ENCODE assay signal across 25 cellular contexts in the genomic region with DNA sequence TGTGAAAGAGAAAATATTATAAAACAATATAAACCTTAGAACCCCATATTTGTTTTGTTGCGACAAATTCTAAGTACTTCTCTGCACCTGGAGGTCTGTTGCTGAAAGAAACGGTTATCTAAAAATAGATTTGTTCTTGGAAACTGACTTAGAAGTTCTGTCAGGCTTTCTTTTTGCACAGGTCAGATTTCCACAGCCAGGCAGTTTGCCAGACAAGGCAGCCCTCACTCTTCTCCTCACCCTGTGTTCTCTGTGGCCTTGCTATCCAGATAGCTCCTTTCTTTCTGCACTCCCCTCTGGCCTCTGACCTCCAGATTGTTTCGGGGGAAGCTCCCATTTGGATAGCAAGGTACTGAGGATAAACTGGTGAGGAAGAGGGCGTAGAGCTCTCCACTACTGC.
DNase-seq lines count a peak whose midpoint lies in the region; ATAC-seq and TF ChIP-seq lines count a peak whose summit lies in the region.
"Had no signal": no experiment of that assay in that cellular context is flagged by ENCODE, and none has a peak within 500 bp of the region (broad histone marks: within the 10 kb centered on the region; RNA-seq: fewer than 3 reads in every experiment).

No MANE protein-coding gene starts in this region.

- H3K9me3 ChIP-seq in BLaER1 (no peaks in the 10 kb centered on the region), body of pancreas (peaks cover 0 to 3% (median 0%) of the 10 kb centered on the region in 3 donors), SJCRH30 (replicated peaks) (no peaks in the 10 kb centered on the region)

- WGBS in body of pancreas, 2 donors: 25 to 35% methylated on average over 4 of the region's 4 CpGs

- H3F3A ChIP-seq in GM23338 (replicated peaks; ENCODE audit: low read depth): no peaks in the 10 kb centered on the region

- intact Hi-C loops in body of pancreas (cut with DNase I): no loop called here

- H3K4me2 ChIP-seq in BLaER1 (peak overlapping the region; percentile 36), GM23338 (no peak overlapping the region)
- H3K4me2 ChIP-seq: PC-9 had no signal

- no peaks in the 10 kb centered on the region for H3K36me3 Mint-ChIP-seq in GM23338 (ENCODE audit: low read depth)
- peaks cover 1% of the 10 kb centered on the region for H3K36me3 Mint-ChIP-seq in progenitor cell of endocrine pancreas (ENCODE audit: insufficient read depth)
- H3K36me3 Mint-ChIP-seq: CD8-positive, alpha-beta memory T cell; T-cell had no signal

- H3K27ac ChIP-seq in BLaER1 (no peak overlapping the region), GM23338 (ENCODE audit: low read depth) (no peak overlapping the region), body of pancreas (peak overlapping the region in 1 of 4 donors; percentile 8), SJCRH30 (no peak overlapping the region)
- H3K27ac ChIP-seq: C4-2B, HL-60, PC-9 had no signal

- H3K36me3 ChIP-seq in BLaER1 (no peaks in the 10 kb centered on the region), GM23338 (ENCODE audit: insufficient read depth) (no peaks in the 10 kb centered on the region), body of pancreas (replicated peaks in 1 of 2; ENCODE audit: insufficient read depth in 1 of 2, low read depth in 2 of 2) (no peaks in the 10 kb centered on the region), SJCRH30 (no peaks in the 10 kb centered on the region)

- no peak for DNase-seq in GM23338 (ENCODE audit: low spot score)
- peak; percentile 36 to 70 (median 46) for DNase-seq in body of pancreas
- DNase-seq in progenitor cell of endocrine pancreas (ENCODE audit: low spot score, unreplicated experiment): no peak
- no peak for DNase-seq in HUDEP-2 (lab: John Stamatoyannopoulos, UW; ENCODE audit: unreplicated experiment in 76 of 76)
- DNase-seq in H4 (ENCODE audit: low spot score): no peak
- DNase-seq in SJCRH30: no peak
- DNase-seq: CD8-positive, alpha-beta memory T cell; DMS 273 treated with DMSO at 0.1 percent for 48 hours; DMS79; GF-D8; H7; NCI-H1092; NCI-H1436; NCI-H187; NCI-H2081 treated with DMSO at 0.1 percent for 48 hours; NCI-H524 treated with DMSO at 0.1 percent for 48 hours; NCI-H774; NK-92 treated with Interleukin-12 subunit alpha and Interleukin-12 subunit beta, amount 100 ng/mL, for 24 hours; PC-9; Right ventricle myocardium superior; T-cell had no signal

- TF ChIP-seq POLR2A in body of pancreas (IDR thresholded peaks at IDR 0.05): no peak

- H3K79me2 ChIP-seq in GM23338 (replicated peaks; ENCODE audit: insufficient read depth): no peaks in the 10 kb centered on the region

- H2AFZ ChIP-seq in GM23338: no peak overlapping the region
- H2AFZ ChIP-seq: PC-9 had no signal

- H3K4me3 Mint-ChIP-seq in GM23338 (no peak overlapping the region), progenitor cell of endocrine pancreas (ENCODE audit: low read depth) (no peak overlapping the region)
- H3K4me3 Mint-ChIP-seq: CD8-positive, alpha-beta memory T cell; T-cell had no signal

- TF ChIP-seq CTCF in GM23338 (conservative IDR thresholded peaks at IDR 0.05; ENCODE audit: low read depth in 2 of 2): no peak
- no peak for TF ChIP-seq CTCF in body of pancreas (IDR thresholded peaks at IDR 0.05)
- TF ChIP-seq CTCF in progenitor cell of endocrine pancreas (IDR thresholded peaks at IDR 0.05; ENCODE audit: unreplicated experiment): no peak

- H3K27me3 Mint-ChIP-seq in GM23338 (ENCODE audit: insufficient read depth, low read depth, poor library complexity): peaks cover 7% of the 10 kb centered on the region
- H3K27me3 Mint-ChIP-seq in progenitor cell of endocrine pancreas: no peaks in the 10 kb centered on the region

- H3K27me3 ChIP-seq in BLaER1 (no peaks in the 10 kb centered on the region), GM23338 (ENCODE audit: insufficient read depth) (0 out of 2 replicates have a peak, but pooled peaks cover 2% of the 10 kb centered on the region), body of pancreas (no peaks in the 10 kb centered on the region), SJCRH30 (0 out of 2 replicates have a peak, but pooled peaks cover 3% of the 10 kb centered on the region)

- no peaks in the 10 kb centered on the region for H3K9me3 Mint-ChIP-seq in GM23338
- H3K9me3 Mint-ChIP-seq in progenitor cell of endocrine pancreas (ENCODE audit: low read depth): no peaks in the 10 kb centered on the region

- H3K4me1 ChIP-seq in BLaER1 (peaks cover 7% of the 10 kb centered on the region), GM23338 (ENCODE audit: insufficient read depth) (no peaks in the 10 kb centered on the region; the same call in 1 of the 2 replicates), body of pancreas (peaks cover 15% of the 10 kb centered on the region), SJCRH30 (no peaks in the 10 kb centered on the region)

- H3K4me1 Mint-ChIP-seq in GM23338 (peaks cover 14% of the 10 kb centered on the region), progenitor cell of endocrine pancreas (ENCODE audit: low read depth) (peaks cover 22% of the 10 kb centered on the region)
- H3K4me1 Mint-ChIP-seq: CD8-positive, alpha-beta memory T cell; T-cell had no signal

- ATAC-seq in GM23338: peak; percentile 30; the same call in 1 of the 3 replicates
- ATAC-seq in body of pancreas: no peak
- no peak for ATAC-seq in activated CD4-positive, CD25-positive, alpha-beta regulatory T cell treated with anti-CD3 and anti-CD28 coated beads, Interleukin-2, amount 50 U/mL, for 24 hours
- ATAC-seq: T-cell had no signal

- H4K20me1 ChIP-seq in BLaER1 (no peaks in the 10 kb centered on the region), GM23338 (replicated peaks; ENCODE audit: insufficient read depth) (no peaks in the 10 kb centered on the region)

- no peaks in the 10 kb centered on the region for H3K9me2 ChIP-seq in GM23338 (ENCODE audit: insufficient read depth)

- H3K27ac Mint-ChIP-seq in GM23338 (no peak overlapping the region), progenitor cell of endocrine pancreas (peak overlapping the region; percentile 67)
- H3K27ac Mint-ChIP-seq: CD8-positive, alpha-beta memory T cell; T-cell had no signal

- H3K4me3 ChIP-seq in BLaER1 (no peak overlapping the region), GM23338 (no peak overlapping the region), body of pancreas (no peak overlapping the region), SJCRH30 (no peak overlapping the region)
- H3K4me3 ChIP-seq: PC-9 had no signal

- no peak overlapping the region for H3K9ac ChIP-seq in BLaER1

TF ChIP-seq in GM23338, 12 proteins besides CTCF, POLR2A, EP300 and RAD21 (continues in another document):
- no peak for TF ChIP-seq ETS1 (IDR thresholded peaks at IDR 0.05)
- TF ChIP-seq POLR2AphosphoS5 (IDR thresholded peaks at IDR 0.05; ENCODE audit: low read depth): no peak
- no peak for TF ChIP-seq STAT1 (IDR thresholded peaks at IDR 0.05; ENCODE audit: unreplicated experiment)
- TF ChIP-seq, protein P1, sequence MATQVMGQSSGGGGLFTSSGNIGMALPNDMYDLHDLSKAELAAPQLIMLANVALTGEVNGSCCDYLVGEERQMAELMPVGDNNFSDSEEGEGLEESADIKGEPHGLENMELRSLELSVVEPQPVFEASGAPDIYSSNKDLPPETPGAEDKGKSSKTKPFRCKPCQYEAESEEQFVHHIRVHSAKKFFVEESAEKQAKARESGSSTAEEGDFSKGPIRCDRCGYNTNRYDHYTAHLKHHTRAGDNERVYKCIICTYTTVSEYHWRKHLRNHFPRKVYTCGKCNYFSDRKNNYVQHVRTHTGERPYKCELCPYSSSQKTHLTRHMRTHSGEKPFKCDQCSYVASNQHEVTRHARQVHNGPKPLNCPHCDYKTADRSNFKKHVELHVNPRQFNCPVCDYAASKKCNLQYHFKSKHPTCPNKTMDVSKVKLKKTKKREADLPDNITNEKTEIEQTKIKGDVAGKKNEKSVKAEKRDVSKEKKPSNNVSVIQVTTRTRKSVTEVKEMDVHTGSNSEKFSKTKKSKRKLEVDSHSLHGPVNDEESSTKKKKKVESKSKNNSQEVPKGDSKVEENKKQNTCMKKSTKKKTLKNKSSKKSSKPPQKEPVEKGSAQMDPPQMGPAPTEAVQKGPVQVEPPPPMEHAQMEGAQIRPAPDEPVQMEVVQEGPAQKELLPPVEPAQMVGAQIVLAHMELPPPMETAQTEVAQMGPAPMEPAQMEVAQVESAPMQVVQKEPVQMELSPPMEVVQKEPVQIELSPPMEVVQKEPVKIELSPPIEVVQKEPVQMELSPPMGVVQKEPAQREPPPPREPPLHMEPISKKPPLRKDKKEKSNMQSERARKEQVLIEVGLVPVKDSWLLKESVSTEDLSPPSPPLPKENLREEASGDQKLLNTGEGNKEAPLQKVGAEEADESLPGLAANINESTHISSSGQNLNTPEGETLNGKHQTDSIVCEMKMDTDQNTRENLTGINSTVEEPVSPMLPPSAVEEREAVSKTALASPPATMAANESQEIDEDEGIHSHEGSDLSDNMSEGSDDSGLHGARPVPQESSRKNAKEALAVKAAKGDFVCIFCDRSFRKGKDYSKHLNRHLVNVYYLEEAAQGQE (IDR thresholded peaks at IDR 0.05; ENCODE audit: unreplicated experiment): no peak
- TF ChIP-seq EZH2phosphoT487 (IDR thresholded peaks at IDR 0.05; ENCODE audit: unreplicated experiment): no peak
- no peak for TF ChIP-seq CREB1 (CRISPR knock-in tag; IDR thresholded peaks at IDR 0.05; ENCODE audit: low read depth)
- TF ChIP-seq JUNB (IDR thresholded peaks at IDR 0.05; ENCODE audit: unreplicated experiment): no peak

Comparison
In these comparisons a context has a peak if more than half of its experiments do, and no peak if none do; other contexts are left out.
1. DNase-seq: peak in body of pancreas (4 of 4); none in GM23338 (single experiment), progenitor cell of endocrine pancreas (single experiment), HUDEP-2 (0 of 76), H4 (single experiment) and SJCRH30 (0 of 2).